ENCODE assay signal across 8 cellular contexts in the genomic region with DNA sequence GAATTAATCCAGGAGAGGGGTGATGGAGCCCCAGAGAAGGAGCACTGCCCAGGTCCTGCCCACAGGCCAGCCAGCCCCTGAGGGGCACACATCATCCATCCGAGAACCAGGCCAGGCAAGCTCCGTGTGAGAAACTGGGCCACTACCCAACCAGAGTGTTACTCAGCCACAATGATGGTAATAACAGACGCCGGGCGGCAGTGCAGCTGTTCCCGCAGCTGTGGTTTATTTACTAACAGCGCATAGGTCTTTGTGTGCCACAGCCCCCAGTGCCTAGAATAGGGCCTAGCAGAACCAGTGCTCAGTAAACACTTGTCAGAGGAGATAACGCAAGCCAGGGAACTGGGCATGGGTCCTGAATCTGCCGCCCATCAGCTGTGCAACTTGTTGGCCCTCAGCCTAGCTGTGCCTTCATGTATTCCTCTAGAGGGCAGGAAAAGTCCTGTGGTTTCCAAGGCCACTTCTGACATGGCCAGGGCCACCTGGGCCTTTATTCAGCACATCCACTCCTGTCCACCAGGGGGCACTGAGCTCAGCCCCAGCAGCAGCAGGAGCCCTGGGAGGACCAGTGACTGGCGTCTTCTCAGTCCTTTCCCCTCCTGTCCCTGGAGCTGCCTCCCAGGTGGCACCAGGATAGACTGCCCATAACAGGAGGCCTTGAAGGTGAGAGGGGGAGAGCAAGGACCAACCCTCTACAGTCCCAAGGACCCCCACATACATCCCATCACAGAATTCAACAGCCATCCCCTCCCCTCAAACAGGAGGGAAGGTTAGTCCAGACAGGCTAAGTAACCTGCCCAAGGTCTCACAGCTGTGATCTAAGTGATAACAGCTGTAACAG. TPM values are rescaled to one million over a fixed set of nuclear protein-coding genes. Genes with fewer than 3 reads are reported as not detected.
DNase-seq lines count a peak whose midpoint lies in the region; ATAC-seq and TF ChIP-seq lines count a peak whose summit lies in the region.

No MANE protein-coding gene starts in this region.

- ATAC-seq in Right ventricle myocardium inferior (peak; percentile 35), HG03280 (IDR thresholded peaks at IDR 0.05; ENCODE audit: unreplicated experiment) (no peak)

- H3K36me3 ChIP-seq in KOPT-K1 (ENCODE audit: insufficient read depth, low read length) (peaks cover 55% of the 10 kb centered on the region), sigmoid colon (peaks cover 0 to 27% (median 14%) of the 10 kb centered on the region in 4 donors)

- CTCF ChIA-PET in activated naive CD4-positive, alpha-beta T cell treated with anti-CD3 and anti-CD28 coated beads for 36 hours (lab: Charles Lee) = interaction anchor here (0.7 to 3.2 kb wide), 43 partner anchors 8 to 207 kb away, joined by 3 to 34 read pairs (median 4); a partner anchor contains a TSS

- H3K27me3 ChIP-seq in sigmoid colon = no peaks in the 10 kb centered on the region

- H3K27ac ChIP-seq in KOPT-K1 (ENCODE audit: low read depth, low read length, poor library complexity, severe bottlenecking) (peak overlapping the region; percentile 93), sigmoid colon (no peak overlapping the region)

- no peak for TF ChIP-seq POLR2A in sigmoid colon (IDR thresholded peaks at IDR 0.05)

- H3K4me1 ChIP-seq in sigmoid colon = peaks cover 0 to 46% (median 34%) of the 10 kb centered on the region in 4 donors

- 60 to 71% methylated on average over 10 of the region's 10 CpGs for WGBS in sigmoid colon, 2 donors

- peaks cover 41% of the 10 kb centered on the region for H3K4me1 Mint-ChIP-seq in activated naive CD4-positive, alpha-beta T cell treated with anti-CD3 and anti-CD28 coated beads for 36 hours (ENCODE audit: low read depth)

- H3K9me3 ChIP-seq in KOPT-K1 (ENCODE audit: insufficient read depth, low read length, poor library complexity, severe bottlenecking) = no peaks in the 10 kb centered on the region
- H3K9me3 ChIP-seq in sigmoid colon = no peaks in the 10 kb centered on the region

- H3K9me3 Mint-ChIP-seq in activated naive CD4-positive, alpha-beta T cell treated with anti-CD3 and anti-CD28 coated beads for 36 hours = no peaks in the 10 kb centered on the region

- H3K27ac Mint-ChIP-seq in activated naive CD4-positive, alpha-beta T cell treated with anti-CD3 and anti-CD28 coated beads for 36 hours = no peak overlapping the region

- no peak overlapping the region for H3K4me3 ChIP-seq in sigmoid colon

- TF ChIP-seq EP300 in sigmoid colon (IDR thresholded peaks at IDR 0.05) = no peak

- H3K27me3 Mint-ChIP-seq in activated naive CD4-positive, alpha-beta T cell treated with anti-CD3 and anti-CD28 coated beads for 36 hours (ENCODE audit: low read depth) = peaks cover 3% of the 10 kb centered on the region

- H3K4me3 Mint-ChIP-seq in activated naive CD4-positive, alpha-beta T cell treated with anti-CD3 and anti-CD28 coated beads for 36 hours = peak overlapping the region; percentile 46

- in situ Hi-C loops in SK-MEL-5 (cut with HindIII; ENCODE audit: low pct_unique_long_range_greater_than_20kb, low sequenced_read_pairs) = no loop called here

- peak; percentile 40 to 79 (median 59) for TF ChIP-seq CTCF in sigmoid colon (IDR thresholded peaks at IDR 0.05)

- DNase-seq in DMS 273 (lab: John Stamatoyannopoulos, UW; ENCODE audit: unreplicated experiment) (peak; percentile 86), SK-MEL-5 (ENCODE audit: low read depth, low spot score) (peak; percentile 73), Right ventricle myocardium inferior (ENCODE audit: missing footprints) (peak; percentile 80), sigmoid colon (peak; percentile 83), middle frontal gyrus (ENCODE audit: extremely low spot score, low spot score) (no peak)
- DNase-seq in activated naive CD4-positive, alpha-beta T cell treated with anti-CD3 and anti-CD28 coated beads for 36 hours = peak; percentile 80

- H3K36me3 Mint-ChIP-seq in activated naive CD4-positive, alpha-beta T cell treated with anti-CD3 and anti-CD28 coated beads for 36 hours (ENCODE audit: low read depth) = peaks cover 29% of the 10 kb centered on the region

- intact Hi-C loops in activated naive CD4-positive, alpha-beta T cell treated with anti-CD3 and anti-CD28 coated beads for 36 hours (cut with micrococcal nuclease) = loop anchor here (5.0 to 10.0 kb wide), 2 partner anchors 665 to 772 kb away; a partner anchor contains a TSS
- intact Hi-C loops in Right ventricle myocardium inferior (cut with DNase I) (no loop called here), sigmoid colon (cut with DNase I) (loop anchor here (5.0 to 10.0 kb wide), 3 partner anchors 58 to 205 kb away; a partner anchor contains a TSS)

RNA-seq across cellular contexts. Expression of a gene that starts 2.1 kb away (rescaled TPM):
- total RNA-seq in SK-MEL-5 (2014; rRNA removed; shearing (Covaris generic)) = 1.9 and 3.6 TPM in 2 replicates
- 13.7 and 16.7 TPM in 2 replicates for polyA plus RNA-seq in SK-MEL-5 (2015; cell fraction: cytosol; rRNA removed)
- polyA plus RNA-seq in SK-MEL-5 (2015; cell fraction: nucleus; rRNA removed) = 52.0 and 56.6 TPM in 2 replicates
- total RNA-seq in activated naive CD4-positive, alpha-beta T cell treated with anti-CD3 and anti-CD28 coated beads for 36 hours = 10 to 100 TPM; 45.0 to 51.7 TPM
- 2.0 TPM for total RNA-seq in Right ventricle myocardium inferior
- 10 to 100 TPM in 2 of 4 donors, 1 to 10 TPM in 2; 7.2 to 23.8 (median 12.9) TPM for total RNA-seq in sigmoid colon
- 10 to 100 TPM in 1 of 3 donors, 1 to 10 TPM in 2; 2.1 to 20.7 (median 5.4) TPM for polyA plus RNA-seq in sigmoid colon

RNA-seq across cellular contexts. Expression of a gene that starts 6.0 kb away (rescaled TPM):
- 219 and 221 TPM in 2 replicates for total RNA-seq in SK-MEL-5 (2014; rRNA removed; shearing (Covaris generic))
- 224 and 293 TPM in 2 replicates for polyA plus RNA-seq in SK-MEL-5 (2015; cell fraction: cytosol; rRNA removed)
- 28.9 and 51.1 TPM in 2 replicates for polyA plus RNA-seq in SK-MEL-5 (2015; cell fraction: nucleus; rRNA removed)
- 100 to 1,000 TPM; 253 to 254 TPM for total RNA-seq in activated naive CD4-positive, alpha-beta T cell treated with anti-CD3 and anti-CD28 coated beads for 36 hours
- total RNA-seq in Right ventricle myocardium inferior (34.1 TPM), sigmoid colon (10 to 100 TPM; 59.3 to 64.9 (median 62.4) TPM)
- 100 to 1,000 TPM; 231 to 330 (median 257) TPM for polyA plus RNA-seq in sigmoid colon

RNA-seq across cellular contexts. Expression of a gene that starts 6.1 kb away (rescaled TPM):
- 11.0 and 14.9 TPM in 2 replicates for total RNA-seq in SK-MEL-5 (2014; rRNA removed; shearing (Covaris generic))
- 23.2 and 29.3 TPM in 2 replicates for polyA plus RNA-seq in SK-MEL-5 (2015; cell fraction: cytosol; rRNA removed)
- polyA plus RNA-seq in SK-MEL-5 (2015; cell fraction: nucleus; rRNA removed) = 402 and 487 TPM in 2 replicates
- total RNA-seq in activated naive CD4-positive, alpha-beta T cell treated with anti-CD3 and anti-CD28 coated beads for 36 hours = 10 to 100 TPM; 10.9 to 13.2 TPM
- total RNA-seq in Right ventricle myocardium inferior (18.9 TPM), sigmoid colon (10 to 100 TPM; 22.3 to 33.6 (median 29.4) TPM)
- polyA plus RNA-seq in sigmoid colon = 10 to 100 TPM; 35.4 to 64.6 (median 50.4) TPM

RNA-seq across cellular contexts. Expression of a gene that starts 41.9 kb away (rescaled TPM):
- 273 and 299 TPM in 2 replicates for total RNA-seq in SK-MEL-5 (2014; rRNA removed; shearing (Covaris generic))
- polyA plus RNA-seq in SK-MEL-5 (2015; cell fraction: cytosol; rRNA removed) = 546 and 571 TPM in 2 replicates
- polyA plus RNA-seq in SK-MEL-5 (2015; cell fraction: nucleus; rRNA removed) = 82.1 and 103 TPM in 2 replicates
- 10 to 100 TPM; 82.2 to 83.9 TPM for total RNA-seq in activated naive CD4-positive, alpha-beta T cell treated with anti-CD3 and anti-CD28 coated beads for 36 hours
- total RNA-seq in Right ventricle myocardium inferior (72.3 TPM), sigmoid colon (100 to 1,000 TPM in 2 of 4 donors, 10 to 100 TPM in 2; 87.5 to 169 (median 98.2) TPM)
- 100 to 1,000 TPM in 2 of 3 donors, 10 to 100 TPM in 1; 62.5 to 244 (median 115) TPM for polyA plus RNA-seq in sigmoid colon

RNA-seq across cellular contexts. Expression of a gene that starts 48.2 kb away (rescaled TPM):
- 12.3 and 15.7 TPM in 2 replicates for total RNA-seq in SK-MEL-5 (2014; rRNA removed; shearing (Covaris generic))
- polyA plus RNA-seq in SK-MEL-5 (2015; cell fraction: cytosol; rRNA removed) = 25.4 and 33.3 TPM in 2 replicates
- 15.8 and 17.9 TPM in 2 replicates for polyA plus RNA-seq in SK-MEL-5 (2015; cell fraction: nucleus; rRNA removed)
- 10 to 100 TPM; 34.6 to 39.2 TPM for total RNA-seq in activated naive CD4-positive, alpha-beta T cell treated with anti-CD3 and anti-CD28 coated beads for 36 hours
- 3.9 TPM for total RNA-seq in Right ventricle myocardium inferior
- 10 to 100 TPM in 3 of 4 donors, 1 to 10 TPM in 1; 9.6 to 26.6 (median 16.7) TPM for total RNA-seq in sigmoid colon
- 10 to 100 TPM; 12.7 to 21.0 (median 16.2) TPM for polyA plus RNA-seq in sigmoid colon
